In the genomic region with DNA sequence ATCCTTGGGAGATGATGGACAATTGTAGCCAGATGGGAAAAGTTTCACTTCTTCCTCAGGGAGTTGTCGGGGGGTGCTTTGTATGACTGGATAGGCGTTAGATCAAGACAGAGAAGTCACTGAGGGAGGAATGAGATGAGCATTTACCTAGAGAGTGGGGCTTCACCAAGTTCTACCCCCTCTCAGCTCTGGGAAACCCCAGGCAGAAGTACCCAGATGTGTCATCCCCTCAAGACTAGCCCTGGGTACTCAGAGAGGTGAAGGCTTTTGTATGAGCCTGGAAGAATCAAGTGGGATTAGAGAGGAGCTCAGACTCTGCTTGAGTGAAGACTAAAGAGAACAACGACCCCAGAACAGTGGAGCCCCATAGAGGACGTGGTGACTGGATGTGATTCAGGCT, we compare ENCODE assay signal across 20 cellular contexts. TPM values are rescaled to one million over a fixed set of nuclear protein-coding genes. Genes with fewer than 3 reads are reported as not detected.
DNase-seq lines count a peak whose midpoint lies in the region; ATAC-seq and TF ChIP-seq lines count a peak whose summit lies in the region.
"Had no signal": no experiment of that assay in that cellular context is flagged by ENCODE, and none has a peak within 500 bp of the region (broad histone marks: within the 10 kb centered on the region; RNA-seq: fewer than 3 reads in every experiment).

No MANE protein-coding gene starts in this region.

- ATAC-seq in GM18498 (IDR thresholded peaks at IDR 0.05; ENCODE audit: unreplicated experiment) (peak; percentile 71), GM19351 (IDR thresholded peaks at IDR 0.05; ENCODE audit: unreplicated experiment) (peak; percentile 51), HG02642 (IDR thresholded peaks at IDR 0.05; ENCODE audit: poor library complexity, unreplicated experiment) (peak; percentile 75), HG03432 (IDR thresholded peaks at IDR 0.05; ENCODE audit: unreplicated experiment) (peak; percentile 67)
- ATAC-seq: left lobe of liver, T-helper 17 cell had no signal

- WGBS in tibial nerve, 2 donors: 57 to 92% methylated on average over 4 of the region's 4 CpGs
- WGBS in prostate gland: 89% methylated on average over 4 of the region's 4 CpGs

- DNase-seq in foreskin melanocyte (no peak), cerebellar nuclear complex (lab: John Stamatoyannopoulos, UW) (no peak), tibial nerve (ENCODE audit: low spot score in 2 of 2) (no peak), prostate gland (ENCODE audit: low spot score) (no peak)
- DNase-seq: aorta; DND-41; foreskin fibroblast; Karpas-422; NCI-H1417 treated with DMSO at 0.1 percent for 48 hours; NCI-H345; SHP77; stimulated activated CD4-positive, alpha-beta T cell treated with anti-CD3 and anti-CD28 coated beads, Interleukin-4, amount 100 ng/mL, for 1 hour; T-helper 17 cell had no signal

- TF ChIP-seq CTCF in tibial nerve (IDR thresholded peaks at IDR 0.05) (no peak), prostate gland (IDR thresholded peaks at IDR 0.05) (no peak)

- H3K4me3 ChIP-seq in tibial nerve (no peak overlapping the region), prostate gland (no peak overlapping the region)

- peaks cover 0 to 4% of the 10 kb centered on the region in 2 donors for H3K27me3 ChIP-seq in tibial nerve
- H3K27me3 ChIP-seq in prostate gland (replicated peaks; ENCODE audit: insufficient read depth): no peaks in the 10 kb centered on the region

- intact Hi-C loops in prostate gland (cut with DNase I): no loop called here

- TF ChIP-seq EP300 in tibial nerve (IDR thresholded peaks at IDR 0.05): no peak

- H3K4me1 ChIP-seq in tibial nerve: no peaks in the 10 kb centered on the region
- no peaks in the 10 kb centered on the region for H3K4me1 ChIP-seq in prostate gland (replicated peaks)

- TF ChIP-seq POLR2A in tibial nerve (IDR thresholded peaks at IDR 0.05) (no peak), prostate gland (IDR thresholded peaks at IDR 0.05) (no peak)

- no peak overlapping the region for H3K27ac ChIP-seq in tibial nerve
- no peak overlapping the region for H3K27ac ChIP-seq in prostate gland

- H3K9me3 ChIP-seq in tibial nerve (no peaks in the 10 kb centered on the region), prostate gland (no peaks in the 10 kb centered on the region)

- no peaks in the 10 kb centered on the region for H3K36me3 ChIP-seq in tibial nerve
- no peaks in the 10 kb centered on the region for H3K36me3 ChIP-seq in prostate gland

RNA-seq across cellular contexts. Expression of a gene that starts 1.9 kb away (rescaled TPM):
- not detected for total RNA-seq in tibial nerve
- 10 to 100 TPM in 1 of 2 donors, not detected in 1; 51.1 TPM for total RNA-seq in prostate gland
- total RNA-seq: aorta; CD4-positive, alpha-beta memory T cell; left lobe of liver; osteoblast; T-helper 17 cell had no signal

RNA-seq across cellular contexts. Expression of a gene that starts 7.1 kb away (rescaled TPM):
- not detected for total RNA-seq in tibial nerve
- 1 to 10 TPM in 1 of 2 donors, not detected in 1; 3.6 TPM for total RNA-seq in prostate gland
- total RNA-seq: aorta; CD4-positive, alpha-beta memory T cell; left lobe of liver; osteoblast; T-helper 17 cell had no signal

RNA-seq across cellular contexts. Expression of a gene that starts 18.4 kb away (rescaled TPM):
- total RNA-seq in tibial nerve: not detected
- 10 to 100 TPM in 1 of 2 donors, not detected in 1; 14.0 TPM for total RNA-seq in prostate gland
- total RNA-seq: aorta; CD4-positive, alpha-beta memory T cell; left lobe of liver; osteoblast; T-helper 17 cell had no signal

RNA-seq across cellular contexts. Expression of a gene that starts 33.5 kb away (rescaled TPM):
- total RNA-seq in tibial nerve (not detected), prostate gland (10 to 100 TPM in 1 of 2 donors, not detected in 1; 29.5 TPM)
- total RNA-seq: aorta; CD4-positive, alpha-beta memory T cell; osteoblast; T-helper 17 cell had no signal
